In the genomic region with DNA sequence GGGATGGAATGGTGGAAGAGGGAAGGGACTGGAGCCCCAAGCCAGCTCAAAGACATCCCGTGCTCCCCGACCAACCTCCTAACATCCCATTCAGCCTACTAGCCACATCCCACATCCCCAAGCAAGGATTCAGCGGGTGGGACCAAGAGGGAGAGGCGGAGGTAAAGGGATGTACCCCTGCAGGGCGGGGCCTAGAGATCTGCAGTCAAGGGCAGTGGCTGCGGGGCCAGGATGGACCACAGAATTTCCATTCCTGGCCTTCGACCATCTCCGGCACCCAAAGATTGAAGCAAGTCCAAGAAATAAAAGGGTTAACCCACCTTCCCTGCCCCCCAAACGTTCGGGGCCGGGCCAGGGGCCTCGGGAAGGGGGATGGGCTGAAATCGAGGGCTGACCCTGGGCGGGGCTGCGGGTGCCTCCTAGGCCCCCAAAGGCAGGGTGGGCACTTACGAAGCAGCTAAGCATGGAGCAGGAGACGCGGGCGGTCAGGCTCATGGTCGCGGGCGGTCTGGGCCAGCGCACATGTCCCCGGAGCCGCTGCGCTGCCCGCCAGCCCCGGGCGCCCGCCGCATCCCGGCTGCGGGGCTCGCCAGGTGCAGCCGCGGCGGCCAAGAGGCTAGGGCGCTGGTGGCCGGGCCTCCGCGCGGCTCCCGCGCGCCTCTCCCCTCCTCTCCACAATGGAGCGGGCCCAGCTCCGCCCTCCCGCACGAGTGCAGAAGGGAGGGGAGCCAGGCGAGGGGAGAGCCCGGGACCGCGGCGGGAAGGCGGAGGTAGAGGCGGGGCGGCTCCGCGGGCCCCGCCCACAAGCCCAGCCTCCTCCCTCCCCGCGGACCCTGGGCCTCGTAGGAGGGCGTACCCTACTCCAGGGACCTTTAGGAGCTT, we compare ENCODE assay signal across 8 cellular contexts. TPM values are rescaled to one million over a fixed set of nuclear protein-coding genes. Genes with fewer than 3 reads are reported as not detected.
A peak's percentile ranks its signal among the peaks of the same experiment; 100 is the strongest.
DNase-seq lines count a peak whose midpoint lies in the region; ATAC-seq, FAIRE-seq and TF ChIP-seq lines count a peak whose summit lies in the region.

Gene MTMR4 (minus strand): TSS at position 726 of the 882 bp plus-strand sequence. CDS start 231 bp downstream, at position 495.

- no peak for TF ChIP-seq EP300 in suprapubic skin (IDR thresholded peaks at IDR 0.05)

- H3K4me2 ChIP-seq in SU-DHL-6 (ENCODE audit: low read depth, low read length, poor library complexity, severe bottlenecking): peak within 1 kb of the TSS; percentile 73
- H3K4me2 ChIP-seq in osteoblast (ENCODE audit: insufficient read depth, low read length): peak within 1 kb of the TSS; percentile 87

- peaks cover 5% of the 10 kb centered on the region for H3K36me3 Mint-ChIP-seq in activated naive CD8-positive, alpha-beta T cell

- no peaks in the 10 kb centered on the region for H3K9me3 ChIP-seq in SU-DHL-6 (ENCODE audit: insufficient read depth, low read length)
- no peaks in the 10 kb centered on the region for H3K9me3 ChIP-seq in osteoblast (ENCODE audit: low read depth, low read length)
- H3K9me3 ChIP-seq in suprapubic skin: no peaks in the 10 kb centered on the region

- DNase-seq in GM18507 (ENCODE audit: extremely low spot score, insufficient read length, low read depth): no peak
- peak; percentile 84 for DNase-seq in NB4 (ENCODE audit: low read depth)
- peak; percentile 57 to 95 (median 87) for DNase-seq in head of caudate nucleus
- peak; percentile 97 for DNase-seq in osteoblast (ENCODE audit: insufficient read length, low spot score, missing footprints)
- DNase-seq in suprapubic skin (ENCODE audit: low spot score in 2 of 2): peak in 1 of 2 donors; percentile 88

- H3K27ac ChIP-seq in SU-DHL-6 (ENCODE audit: low read depth, low read length): peak within 1 kb of the TSS; percentile 19
- H3K27ac ChIP-seq in osteoblast (ENCODE audit: low read depth, low read length): peak within 1 kb of the TSS; percentile 29
- H3K27ac ChIP-seq in suprapubic skin: peak within 1 kb of the TSS; percentile 76

- FAIRE-seq in GM18507 (lab: Jason Lieb, UNC): peak; percentile 46

- peaks cover 26% of the 10 kb centered on the region for H3F3A ChIP-seq in SU-DHL-6 (ENCODE audit: insufficient read depth)

- H3K36me3 ChIP-seq in SU-DHL-6 (ENCODE audit: low read length): no peaks in the 10 kb centered on the region; the same call in 1 of the 2 replicates
- H3K36me3 ChIP-seq in osteoblast (ENCODE audit: insufficient read depth, low read length): peaks cover 26% of the 10 kb centered on the region
- H3K36me3 ChIP-seq in suprapubic skin: peaks cover 41% of the 10 kb centered on the region

- H3K9me3 Mint-ChIP-seq in activated naive CD8-positive, alpha-beta T cell (ENCODE audit: low read depth): no peaks in the 10 kb centered on the region

- TF ChIP-seq CTCF in NB4 (IDR thresholded peaks at IDR 0.05; ENCODE audit: low read depth, low read length) (no peak), SU-DHL-6 (IDR thresholded peaks at IDR 0.05; ENCODE audit: insufficient read depth, low read length, poor library complexity, severe bottlenecking) (no peak), osteoblast (IDR thresholded peaks at IDR 0.05; ENCODE audit: extremely low read depth, low read depth, low read length) (no peak), suprapubic skin (IDR thresholded peaks at IDR 0.05) (no peak)

- H3K4me3 ChIP-seq in NB4 (ENCODE audit: low read depth, low read length) (peak within 1 kb of the TSS; percentile 75), SU-DHL-6 (ENCODE audit: insufficient read depth, low read length, poor library complexity, severe bottlenecking) (peak within 1 kb of the TSS; percentile 89), osteoblast (ENCODE audit: insufficient read depth, low read length) (peak within 1 kb of the TSS; percentile 77), suprapubic skin (peak within 1 kb of the TSS; percentile 85)

- peaks cover 19% of the 10 kb centered on the region for H3K4me1 ChIP-seq in osteoblast (ENCODE audit: insufficient read depth, low read length)
- H3K4me1 ChIP-seq in suprapubic skin: peaks cover 47% of the 10 kb centered on the region

- under 1% methylated on average over 24 of the region's 64 CpGs for WGBS in suprapubic skin

- H3K27me3 Mint-ChIP-seq in activated naive CD8-positive, alpha-beta T cell: no peaks in the 10 kb centered on the region

- H3K79me2 ChIP-seq in SU-DHL-6 (ENCODE audit: insufficient read depth, low read length): peaks cover 12% of the 10 kb centered on the region; the same call in 1 of the 2 replicates
- peaks cover 10% of the 10 kb centered on the region for H3K79me2 ChIP-seq in osteoblast (ENCODE audit: insufficient read depth, low read length)

- H3K4me1 Mint-ChIP-seq in activated naive CD8-positive, alpha-beta T cell (ENCODE audit: low read depth): peaks cover 42% of the 10 kb centered on the region

- no peak for ATAC-seq in HG03159 (IDR thresholded peaks at IDR 0.05; ENCODE audit: unreplicated experiment)

- H3K27me3 ChIP-seq in SU-DHL-6 (ENCODE audit: low read length) (no peaks in the 10 kb centered on the region), osteoblast (ENCODE audit: insufficient read depth, low read length) (no peaks in the 10 kb centered on the region), suprapubic skin (no peaks in the 10 kb centered on the region)

- peak within 1 kb of the TSS; percentile 84 for H3K27ac Mint-ChIP-seq in activated naive CD8-positive, alpha-beta T cell

- H4K20me1 ChIP-seq in SU-DHL-6 (ENCODE audit: low read depth, low read length) (no peaks in the 10 kb centered on the region), osteoblast (ENCODE audit: insufficient read depth, low read length) (peaks cover 10% of the 10 kb centered on the region)

- H3K4me3 Mint-ChIP-seq in activated naive CD8-positive, alpha-beta T cell: peak within 1 kb of the TSS; percentile 93

- H2AFZ ChIP-seq in SU-DHL-6 (ENCODE audit: low read depth, low read length, severe bottlenecking) (peak within 1 kb of the TSS; percentile 43), osteoblast (ENCODE audit: low read length) (peak within 1 kb of the TSS; percentile 80)

- H3K9ac ChIP-seq in SU-DHL-6 (ENCODE audit: low read length): peak within 1 kb of the TSS; percentile 81

- intact Hi-C loops in head of caudate nucleus (cut with DNase I): no loop called here

- TF ChIP-seq POLR2A in NB4 (IDR thresholded peaks at IDR 0.05; ENCODE audit: extremely low read depth, insufficient read length): peak; percentile 77
- TF ChIP-seq POLR2A in suprapubic skin (IDR thresholded peaks at IDR 0.05): no peak

- H3K9me2 ChIP-seq in SU-DHL-6 (replicated peaks; ENCODE audit: insufficient read depth, low read length): no peaks in the 10 kb centered on the region

RNA-seq across cellular contexts. Expression of gene MTMR4, which starts in this region (rescaled TPM):
- total RNA-seq in osteoblast (43.6 and 51.4 TPM in 2 replicates), suprapubic skin (10 to 100 TPM; 31.7 to 66.0 (median 53.4) TPM)

Comparison
In these comparisons a context has a peak if more than half of its experiments do, and no peak if none do; other contexts are left out.
1. H3K27ac ChIP-seq: peak in every context shown above with its lines; median percentile 76 in suprapubic skin; 29 in osteoblast; 19 in SU-DHL-6.